ENCODE assay signal across 8 cellular contexts in the genomic region with DNA sequence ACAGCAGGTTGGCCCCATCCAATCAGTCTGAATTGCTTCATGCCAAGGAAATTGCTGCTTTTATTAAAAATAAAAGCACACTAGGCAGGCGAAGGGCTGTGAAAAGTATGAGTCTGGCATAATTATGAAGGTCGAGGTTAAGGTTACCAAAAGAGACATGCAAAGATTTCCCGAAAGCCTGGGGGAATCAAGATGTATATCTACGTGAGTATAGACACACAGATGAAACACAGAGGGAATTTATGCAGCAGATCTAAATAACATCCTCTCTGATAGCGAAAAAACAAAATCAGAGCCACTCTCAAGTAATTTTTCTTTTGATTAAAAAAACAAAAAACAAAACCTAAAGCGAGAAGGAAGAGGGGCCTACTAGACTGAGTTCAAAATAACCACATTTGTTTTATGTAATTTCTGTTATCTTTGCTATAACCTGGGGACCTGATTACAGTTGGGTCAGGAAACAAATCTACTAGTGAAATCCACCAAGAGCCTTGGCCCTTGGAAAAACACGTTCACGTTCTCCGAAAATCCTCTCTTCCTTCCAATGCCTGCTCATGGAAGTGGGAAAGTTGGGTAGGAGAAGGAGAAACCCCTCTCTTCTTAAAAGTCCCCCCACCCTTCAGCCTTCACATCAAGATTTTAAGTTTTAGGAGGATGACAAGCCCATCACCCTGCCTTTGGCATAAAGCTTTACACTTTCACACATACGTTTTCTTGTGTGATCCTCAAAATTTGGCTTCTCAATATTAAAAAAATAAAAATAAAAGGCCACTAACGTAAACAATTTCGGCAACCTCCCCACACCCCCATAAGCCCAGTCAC. TPM values are rescaled to one million over a fixed set of nuclear protein-coding genes. Genes with fewer than 3 reads are reported as not detected.
DNase-seq lines count a peak whose midpoint lies in the region; ATAC-seq and TF ChIP-seq lines count a peak whose summit lies in the region.

No MANE protein-coding gene starts in this region.

- peak overlapping the region; percentile 94 for H3K27ac Mint-ChIP-seq in activated T-helper 2 cell treated with anti-CD3 and anti-CD28 coated beads, Interferon-gamma antibody, Interleukin-2, Interleukin-4, amounts not matched to agents 10 μg/mL and 5 μg/mL and 100 μg/mL, durations not matched to agents 14 hours and 24 hours and 36 hours
- peak overlapping the region; percentile 84 for H3K27ac Mint-ChIP-seq in stimulated activated effector memory CD8-positive, alpha-beta T cell treated with anti-CD3 and anti-CD28 coated beads, Interleukin-12 subunit alpha, Interleukin-12 subunit beta, amount 100 ng/mL, for 72 hours

- DNase-seq in HL-60 (ENCODE audit: low read depth in 1 of 2, low spot score in 1 of 2) (no peak), KBM-7 (no peak), COLO668 (lab: John Stamatoyannopoulos, UW; ENCODE audit: unreplicated experiment) (no peak), AG20443 (ENCODE audit: low spot score) (no peak)
- DNase-seq in activated T-helper 2 cell treated with anti-CD3 and anti-CD28 coated beads, Interferon-gamma antibody, Interleukin-2, Interleukin-4, amounts not matched to agents 10 μg/mL and 5 μg/mL and 100 μg/mL, durations not matched to agents 14 hours and 24 hours and 36 hours (ENCODE audit: low spot score) = no peak
- DNase-seq in stimulated activated effector memory CD8-positive, alpha-beta T cell treated with anti-CD3 and anti-CD28 coated beads, Interleukin-12 subunit alpha, Interleukin-12 subunit beta, amount 100 ng/mL, for 72 hours (ENCODE audit: low spot score in 2 of 2) = no peak

- no peak for TF ChIP-seq CTCF in HL-60 (IDR thresholded peaks at IDR 0.05; ENCODE audit: insufficient read depth, low read length)

- H3K9me3 Mint-ChIP-seq in activated T-helper 2 cell treated with anti-CD3 and anti-CD28 coated beads, Interferon-gamma antibody, Interleukin-2, Interleukin-4, amounts not matched to agents 10 μg/mL and 5 μg/mL and 100 μg/mL, durations not matched to agents 14 hours and 24 hours and 36 hours = no peaks in the 10 kb centered on the region
- no peaks in the 10 kb centered on the region for H3K9me3 Mint-ChIP-seq in stimulated activated effector memory CD8-positive, alpha-beta T cell treated with anti-CD3 and anti-CD28 coated beads, Interleukin-12 subunit alpha, Interleukin-12 subunit beta, amount 100 ng/mL, for 72 hours

- H3K27me3 ChIP-seq in HL-60 (ENCODE audit: insufficient read depth, poor library complexity, severe bottlenecking) = no peaks in the 10 kb centered on the region

- H3K4me1 Mint-ChIP-seq in activated T-helper 2 cell treated with anti-CD3 and anti-CD28 coated beads, Interferon-gamma antibody, Interleukin-2, Interleukin-4, amounts not matched to agents 10 μg/mL and 5 μg/mL and 100 μg/mL, durations not matched to agents 14 hours and 24 hours and 36 hours (ENCODE audit: low read depth) = peaks cover 74% of the 10 kb centered on the region
- peaks cover 73% of the 10 kb centered on the region for H3K4me1 Mint-ChIP-seq in stimulated activated effector memory CD8-positive, alpha-beta T cell treated with anti-CD3 and anti-CD28 coated beads, Interleukin-12 subunit alpha, Interleukin-12 subunit beta, amount 100 ng/mL, for 72 hours

- H3K27ac ChIP-seq in HL-60 (replicated peaks) = no peak overlapping the region

- H3K4me3 ChIP-seq in HL-60 (replicated peaks; ENCODE audit: insufficient read depth, low read length) (peak overlapping the region; percentile 90), iPS-18c (ENCODE audit: insufficient read depth, low read depth, low read length) (peak overlapping the region; percentile 99)

- H3K4me3 Mint-ChIP-seq in activated T-helper 2 cell treated with anti-CD3 and anti-CD28 coated beads, Interferon-gamma antibody, Interleukin-2, Interleukin-4, amounts not matched to agents 10 μg/mL and 5 μg/mL and 100 μg/mL, durations not matched to agents 14 hours and 24 hours and 36 hours (ENCODE audit: low read depth) = peak overlapping the region; percentile 93
- H3K4me3 Mint-ChIP-seq in stimulated activated effector memory CD8-positive, alpha-beta T cell treated with anti-CD3 and anti-CD28 coated beads, Interleukin-12 subunit alpha, Interleukin-12 subunit beta, amount 100 ng/mL, for 72 hours = peak overlapping the region; percentile 89

- no peaks in the 10 kb centered on the region for H3K9me3 ChIP-seq in iPS-18c (ENCODE audit: control insufficient read depth, insufficient read depth, low read length)

- in situ Hi-C loops in KBM-7 (cut with MboI; ENCODE audit: low pct_unique_long_range_greater_than_20kb, low sequenced_read_pairs) = no loop called here

- H3K36me3 Mint-ChIP-seq in activated T-helper 2 cell treated with anti-CD3 and anti-CD28 coated beads, Interferon-gamma antibody, Interleukin-2, Interleukin-4, amounts not matched to agents 10 μg/mL and 5 μg/mL and 100 μg/mL, durations not matched to agents 14 hours and 24 hours and 36 hours (ENCODE audit: low read depth) = peaks cover 51% of the 10 kb centered on the region
- peaks cover 65% of the 10 kb centered on the region for H3K36me3 Mint-ChIP-seq in stimulated activated effector memory CD8-positive, alpha-beta T cell treated with anti-CD3 and anti-CD28 coated beads, Interleukin-12 subunit alpha, Interleukin-12 subunit beta, amount 100 ng/mL, for 72 hours

- ATAC-seq in stimulated activated effector memory CD8-positive, alpha-beta T cell treated with anti-CD3 and anti-CD28 coated beads, Interleukin-12 subunit alpha, Interleukin-12 subunit beta, amount 100 ng/mL, for 72 hours = no peak
- no peak for ATAC-seq in HG02642 (IDR thresholded peaks at IDR 0.05; ENCODE audit: poor library complexity, unreplicated experiment)

- intact Hi-C loops in activated T-helper 2 cell treated with anti-CD3 and anti-CD28 coated beads, Interferon-gamma antibody, Interleukin-2, Interleukin-4, amounts not matched to agents 10 μg/mL and 5 μg/mL and 100 μg/mL, durations not matched to agents 14 hours and 24 hours and 36 hours (cut with micrococcal nuclease) = loop anchor here (1.0 to 10.0 kb wide), 6 partner anchors 14 to 493 kb away; a partner anchor contains a TSS

- H3K27me3 Mint-ChIP-seq in activated T-helper 2 cell treated with anti-CD3 and anti-CD28 coated beads, Interferon-gamma antibody, Interleukin-2, Interleukin-4, amounts not matched to agents 10 μg/mL and 5 μg/mL and 100 μg/mL, durations not matched to agents 14 hours and 24 hours and 36 hours (ENCODE audit: low read depth) = no peaks in the 10 kb centered on the region

RNA-seq across cellular contexts. Expression of a gene that starts 1.4 kb away (rescaled TPM):
- 108 TPM in 2 replicates for total RNA-seq in activated T-helper 2 cell treated with anti-CD3 and anti-CD28 coated beads, Interferon-gamma antibody, Interleukin-2, Interleukin-4, amounts not matched to agents 10 μg/mL and 5 μg/mL and 100 μg/mL, durations not matched to agents 14 hours and 24 hours and 36 hours
